Comparison of ENCODE assay signal across 9 cellular contexts in the genomic region with DNA sequence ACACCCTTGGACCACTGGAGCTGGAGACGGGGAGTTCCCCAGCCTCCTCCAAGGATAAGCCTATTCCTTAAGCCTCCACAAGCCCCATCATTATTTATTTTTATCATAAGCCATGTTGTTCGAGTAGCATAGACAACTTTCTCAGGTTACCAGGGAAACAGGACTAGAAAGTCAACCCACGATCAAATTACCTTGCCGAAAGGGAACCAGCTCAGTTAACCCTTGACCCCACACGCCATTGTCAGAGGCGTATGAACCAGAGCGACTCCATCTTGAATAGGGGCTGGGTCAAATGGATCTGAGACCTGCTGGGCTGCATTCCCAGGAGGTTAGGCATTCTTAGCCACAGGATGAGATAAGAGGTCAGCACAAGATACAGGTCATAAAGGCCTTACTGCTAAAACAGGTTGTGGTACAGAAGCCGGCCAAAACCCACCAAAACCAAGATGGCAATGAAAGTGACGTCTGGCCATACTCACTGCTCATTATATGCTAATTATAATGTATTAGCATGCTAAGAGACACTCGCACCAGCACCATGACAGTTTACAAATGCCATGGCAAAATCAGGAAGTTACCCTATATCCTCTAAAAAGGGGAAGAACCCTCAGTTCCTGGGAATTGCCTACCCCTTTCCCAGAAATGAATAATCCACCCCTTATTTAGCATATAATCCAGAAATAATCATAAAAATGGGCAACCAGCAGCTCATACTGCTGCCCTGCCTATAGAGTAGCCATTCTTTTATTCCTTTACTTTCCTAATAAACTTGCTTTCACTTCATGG. TPM values are rescaled to one million over a fixed set of nuclear protein-coding genes. Genes with fewer than 3 reads are reported as not detected.
A peak's percentile ranks its signal among the peaks of the same experiment; 100 is the strongest.
DNase-seq lines count a peak whose midpoint lies in the region; ATAC-seq and TF ChIP-seq lines count a peak whose summit lies in the region.
"Had no signal": no experiment of that assay in that cellular context is flagged by ENCODE, and none has a peak within 500 bp of the region (broad histone marks: within the 10 kb centered on the region; RNA-seq: fewer than 3 reads in every experiment).

No MANE protein-coding gene starts in this region.

- ATAC-seq in GM18517 (IDR thresholded peaks at IDR 0.05; ENCODE audit: unreplicated experiment): no peak
- ATAC-seq in GM21381 (IDR thresholded peaks at IDR 0.05; ENCODE audit: unreplicated experiment): no peak

- peaks cover 4% of the 10 kb centered on the region; the same call in 1 of the 2 replicates for H3K27me3 Mint-ChIP-seq in HFFc6 (ENCODE audit: insufficient read depth)

- no peak overlapping the region for H3K4me3 ChIP-seq in spleen

- no peaks in the 10 kb centered on the region for H3K36me3 ChIP-seq in spleen

- peak overlapping the region in 7 of 8 donors; percentile 2 to 70 (median 41) for H3K27ac ChIP-seq in spleen

- TF ChIP-seq CTCF in HFFc6 (IDR thresholded peaks at IDR 0.05) (no peak), spleen (IDR thresholded peaks at IDR 0.05 in 8 of 11, conservative IDR thresholded peaks at IDR 0.05 in 3 of 11) (no peak)

- H3K4me1 ChIP-seq in spleen: peaks cover 5 to 59% (median 24%) of the 10 kb centered on the region in 6 donors

- H3K4me3 Mint-ChIP-seq in HFFc6: peak overlapping the region; percentile 29

- H3K27ac Mint-ChIP-seq in HFFc6: peak overlapping the region; percentile 98

- WGBS in spleen, 5 donors: 73 to 81% (median 79%) methylated on average over 10 of the region's 10 CpGs

- no peaks in the 10 kb centered on the region for H3K27me3 ChIP-seq in spleen (replicated peaks in 1 of 7)

- no peak for TF ChIP-seq POLR2A in spleen (IDR thresholded peaks at IDR 0.05)

- H3K9me3 Mint-ChIP-seq in HFFc6: no peaks in the 10 kb centered on the region

- intact Hi-C loops in spleen (cut with DNase I; ENCODE audit: low total_unique reads): no loop called here

- H3K9me3 ChIP-seq in spleen: no peaks in the 10 kb centered on the region

- DNase-seq in HFFc6 (no peak), amniotic epithelial cell (ENCODE audit: low read depth) (peak; percentile 62), left kidney (ENCODE audit: low read depth, low spot score) (peak; percentile 50), spleen (peak; percentile 4), AG08396 (ENCODE audit: low spot score) (no peak)
- DNase-seq in activated naive CD4-positive, alpha-beta T cell treated with anti-CD3 and anti-CD28 coated beads, Interleukin-2, amount 50 U/mL, for 16 hours: no peak
- DNase-seq: activated naive CD4-positive, alpha-beta T cell treated with Interleukin-2 at 50 U/mL for 16 hours had no signal

- H3K36me3 Mint-ChIP-seq in HFFc6 (ENCODE audit: low read depth): peaks cover 27% of the 10 kb centered on the region

- peaks cover 72% of the 10 kb centered on the region for H3K4me1 Mint-ChIP-seq in HFFc6 (ENCODE audit: low read depth)

RNA-seq across cellular contexts. Expression of gene SYNJ2, which starts 22.4 kb away (rescaled TPM):
- 10 to 100 TPM; 31.8 to 46.4 (median 41.3) TPM for total RNA-seq in HFFc6 (2021; fragmentation: NEBNext Ultra II Directional; extraction: Animal tissue kit (Norgen Biotek cat#: 25700))
- 10 to 100 TPM in 5 of 7 donors, 1 to 10 TPM in 2; 6.7 to 34.0 (median 11.9) TPM for total RNA-seq in spleen
- polyA plus RNA-seq in spleen: 1 to 10 TPM; 2.4 to 2.8 (median 2.6) TPM

Comparison
In these comparisons a context has a peak if more than half of its experiments do, and no peak if none do; other contexts are left out.
1. DNase-seq: peak in amniotic epithelial cell (single experiment), left kidney (single experiment) and spleen (single experiment); none in HFFc6 (single experiment), AG08396 (single experiment) and activated naive CD4-positive, alpha-beta T cell treated with anti-CD3 and anti-CD28 coated beads, Interleukin-2, amount 50 U/mL, for 16 hours (single experiment).